16 cellular contexts compared by ENCODE assay signal in genomic region chr18:70431203-70431624, GRCh38.
DNase-seq lines count a peak whose midpoint lies in the region; ATAC-seq, FAIRE-seq and TF ChIP-seq lines count a peak whose summit lies in the region.
"Had no signal": no experiment of that assay in that cellular context is flagged by ENCODE, and none has a peak within 500 bp of the region (broad histone marks: within the 10 kb centered on the region; RNA-seq: fewer than 3 reads in every experiment).

No MANE protein-coding gene starts in this region.

- peak; percentile 64 for DNase-seq in AG09309 (ENCODE audit: low read depth)
- DNase-seq in HFFc6: peak; percentile 59
- DNase-seq in bronchial epithelial cell (ENCODE audit: low read depth): peak; percentile 77
- DNase-seq in kidney glomerular epithelial cell (lab: John Stamatoyannopoulos, UW): peak; percentile 34
- DNase-seq in NCI-H2081 treated with DMSO at 0.1 percent for 48 hours (lab: John Stamatoyannopoulos, UW): no peak
- no peak for DNase-seq in SK-N-DZ (ENCODE audit: low spot score)
- DNase-seq in SKM-1 (lab: John Stamatoyannopoulos, UW; ENCODE audit: unreplicated experiment): no peak
- DNase-seq: activated CD4-positive, alpha-beta T cell treated with anti-CD3 and anti-CD28 coated beads, Interleukin-2, amount 50 U/mL, for 48 hours; heart left ventricle; left cardiac atrium; NCI-H146; NCI-H526 treated with DMSO at 0.1 percent for 48 hours had no signal

- H3K4me1 Mint-ChIP-seq in HFFc6 (ENCODE audit: low read depth): peaks cover 33% of the 10 kb centered on the region
- H3K4me1 Mint-ChIP-seq: activated T-helper 17 cell treated with anti-CD3 and anti-CD28 coated beads, Interleukin-2, amount 50 U/mL, for 72 hours had no signal

- peak overlapping the region; percentile 7; the same call in 1 of the 2 replicates for H3K4me3 Mint-ChIP-seq in HFFc6
- H3K4me3 Mint-ChIP-seq: activated T-helper 17 cell treated with anti-CD3 and anti-CD28 coated beads, Interleukin-2, amount 50 U/mL, for 72 hours; T-helper 2 cell treated with Interferon-gamma antibody and Interleukin-4, amounts not matched to agents 5 μg/mL and 100 μg/mL, for 36 hours had no signal

- FAIRE-seq in bronchial epithelial cell (lab: Jason Lieb, UNC): no peak

- no peaks in the 10 kb centered on the region for H3K9me3 Mint-ChIP-seq in HFFc6
- H3K9me3 Mint-ChIP-seq: activated T-helper 17 cell treated with anti-CD3 and anti-CD28 coated beads, Interleukin-2, amount 50 U/mL, for 72 hours; T-helper 2 cell treated with Interferon-gamma antibody and Interleukin-4, amounts not matched to agents 5 μg/mL and 100 μg/mL, for 36 hours had no signal

- peak overlapping the region; percentile 82 for H3K27ac Mint-ChIP-seq in HFFc6
- H3K27ac Mint-ChIP-seq: activated T-helper 17 cell treated with anti-CD3 and anti-CD28 coated beads, Interleukin-2, amount 50 U/mL, for 72 hours; T-helper 2 cell treated with Interferon-gamma antibody and Interleukin-4, amounts not matched to agents 5 μg/mL and 100 μg/mL, for 36 hours had no signal

- H3K36me3 ChIP-seq in bronchial epithelial cell (ENCODE audit: control insufficient read depth, insufficient read depth, low read length): no peaks in the 10 kb centered on the region
- H3K36me3 ChIP-seq: BLaER1 treated with 17β-estradiol and CSF1 and Interleukin-3, amounts not matched to agents 10 nM and 100 nM; heart left ventricle had no signal

- TF ChIP-seq CTCF in AG09309 (IDR thresholded peaks at IDR 0.05; ENCODE audit: control insufficient read depth, insufficient read depth, low read depth, low read length, missing control alignments): no peak
- TF ChIP-seq CTCF in HFFc6 (IDR thresholded peaks at IDR 0.05): no peak
- TF ChIP-seq CTCF in bronchial epithelial cell (IDR thresholded peaks at IDR 0.05; ENCODE audit: insufficient read depth, low read length, severe bottlenecking): no peak

- H3K27me3 ChIP-seq in bronchial epithelial cell (ENCODE audit: control insufficient read depth, insufficient read depth, low read length): no peaks in the 10 kb centered on the region
- H3K27me3 ChIP-seq: BLaER1 treated with 17β-estradiol and CSF1 and Interleukin-3, amounts not matched to agents 10 nM and 100 nM; heart left ventricle had no signal

- ATAC-seq in GM21528 (IDR thresholded peaks at IDR 0.05; ENCODE audit: low FRiP score, unreplicated experiment): no peak
- ATAC-seq: activated T-helper 17 cell treated with anti-CD3 and anti-CD28 coated beads, Interleukin-2, amount 50 U/mL, for 72 hours; heart left ventricle; left cardiac atrium had no signal

- no peak overlapping the region for H3K4me3 ChIP-seq in AG09309 (ENCODE audit: control insufficient read depth, low read depth, low read length)
- H3K4me3 ChIP-seq in bronchial epithelial cell (ENCODE audit: low read depth, low read length): no peak overlapping the region
- H3K4me3 ChIP-seq: BLaER1 treated with 17β-estradiol and CSF1 and Interleukin-3, amounts not matched to agents 10 nM and 100 nM; heart left ventricle had no signal

- peaks cover 4% of the 10 kb centered on the region for H3K36me3 Mint-ChIP-seq in HFFc6 (ENCODE audit: low read depth)

- no peaks in the 10 kb centered on the region; the same call in 1 of the 2 replicates for H3K27me3 Mint-ChIP-seq in HFFc6 (ENCODE audit: insufficient read depth)
- H3K27me3 Mint-ChIP-seq: activated T-helper 17 cell treated with anti-CD3 and anti-CD28 coated beads, Interleukin-2, amount 50 U/mL, for 72 hours had no signal

Comparison
In these comparisons a context has a peak if more than half of its experiments do, and no peak if none do; other contexts are left out.
1. DNase-seq: peak in AG09309 (single experiment), HFFc6 (single experiment), bronchial epithelial cell (single experiment) and kidney glomerular epithelial cell (single experiment); none in NCI-H2081 treated with DMSO at 0.1 percent for 48 hours (single experiment), SK-N-DZ (single experiment) and SKM-1 (single experiment).